Comparison of ENCODE assay signal across 8 cellular contexts in genomic region chr7:148699024-148699771, GRCh38. TPM values are rescaled to one million over a fixed set of nuclear protein-coding genes. Genes with fewer than 3 reads are reported as not detected.
DNase-seq lines count a peak whose midpoint lies in the region; ATAC-seq and TF ChIP-seq lines count a peak whose summit lies in the region.

No MANE protein-coding gene starts in this region.

- peaks cover 19% of the 10 kb centered on the region for H3F3A ChIP-seq in MM.1S (ENCODE audit: insufficient read depth, low read length)

- H3K4me3 ChIP-seq in MM.1S (ENCODE audit: low read length) (peak overlapping the region; percentile 80), endocrine pancreas (ENCODE audit: control insufficient read depth, insufficient read depth, low read length) (no peak overlapping the region)

- H3K9me3 Mint-ChIP-seq in stimulated activated effector memory CD8-positive, alpha-beta T cell treated with anti-CD3 and anti-CD28 coated beads, Interleukin-12 subunit alpha, Interleukin-12 subunit beta, amount 100 ng/mL, for 72 hours, result no peaks in the 10 kb centered on the region

- peak overlapping the region; percentile 96 for H3K27ac Mint-ChIP-seq in stimulated activated effector memory CD8-positive, alpha-beta T cell treated with anti-CD3 and anti-CD28 coated beads, Interleukin-12 subunit alpha, Interleukin-12 subunit beta, amount 100 ng/mL, for 72 hours

- peaks cover 60% of the 10 kb centered on the region for H3K4me1 Mint-ChIP-seq in stimulated activated effector memory CD8-positive, alpha-beta T cell treated with anti-CD3 and anti-CD28 coated beads, Interleukin-12 subunit alpha, Interleukin-12 subunit beta, amount 100 ng/mL, for 72 hours

- peak overlapping the region; percentile 77 for H3K4me3 Mint-ChIP-seq in stimulated activated effector memory CD8-positive, alpha-beta T cell treated with anti-CD3 and anti-CD28 coated beads, Interleukin-12 subunit alpha, Interleukin-12 subunit beta, amount 100 ng/mL, for 72 hours

- peak overlapping the region; percentile 91 for H3K9ac ChIP-seq in MM.1S (ENCODE audit: low read length)
- H3K9ac ChIP-seq in endocrine pancreas (ENCODE audit: control insufficient read depth, insufficient read depth, low read length), result peak overlapping the region; percentile 91

- H3K27me3 ChIP-seq in MM.1S (replicated peaks; ENCODE audit: insufficient read depth, low read length) (no peaks in the 10 kb centered on the region), endocrine pancreas (ENCODE audit: control insufficient read depth, insufficient read depth, low read length) (no peaks in the 10 kb centered on the region)

- H3K36me3 Mint-ChIP-seq in stimulated activated effector memory CD8-positive, alpha-beta T cell treated with anti-CD3 and anti-CD28 coated beads, Interleukin-12 subunit alpha, Interleukin-12 subunit beta, amount 100 ng/mL, for 72 hours, result peaks cover 34% of the 10 kb centered on the region

- peaks cover 63% of the 10 kb centered on the region for H3K79me2 ChIP-seq in MM.1S (ENCODE audit: low read length)

- no peak overlapping the region for H2AFZ ChIP-seq in MM.1S (ENCODE audit: low read length)

- peak; percentile 54 for ATAC-seq in stimulated activated effector memory CD8-positive, alpha-beta T cell treated with anti-CD3 and anti-CD28 coated beads, Interleukin-12 subunit alpha, Interleukin-12 subunit beta, amount 100 ng/mL, for 72 hours

- DNase-seq in NCI-H2029 (lab: John Stamatoyannopoulos, UW) (peak; percentile 27), NCI-H2029 treated with DMSO at 0.1 percent for 48 hours (lab: John Stamatoyannopoulos, UW) (no peak), HCEC 1CT (peak; percentile 63), MM.1S (peak; percentile 72), mucosa of gallbladder (ENCODE audit: low spot score) (peak; percentile 44)
- peak; percentile 62 to 66 for DNase-seq in activated CD4-positive, alpha-beta T cell treated with anti-CD3 and anti-CD28 coated beads, Interleukin-2, amount 50 U/mL, for 48 hours
- DNase-seq in stimulated activated effector memory CD8-positive, alpha-beta T cell treated with anti-CD3 and anti-CD28 coated beads, Interleukin-12 subunit alpha, Interleukin-12 subunit beta, amount 100 ng/mL, for 72 hours (ENCODE audit: low spot score in 2 of 2), result peak; percentile 57 to 84

- H3K27ac ChIP-seq in MM.1S (ENCODE audit: low read length), result peak overlapping the region; percentile 83

- no peaks in the 10 kb centered on the region for H3K9me2 ChIP-seq in MM.1S (replicated peaks; ENCODE audit: insufficient read depth, low read length)

- H3K4me1 ChIP-seq in MM.1S (ENCODE audit: low read length) (peaks cover 33% of the 10 kb centered on the region), endocrine pancreas (ENCODE audit: control insufficient read depth, insufficient read depth, low read length) (no peaks in the 10 kb centered on the region)

- H3K36me3 ChIP-seq in MM.1S (replicated peaks; ENCODE audit: insufficient read depth, low read length) (no peaks in the 10 kb centered on the region), endocrine pancreas (ENCODE audit: control insufficient read depth, insufficient read depth, low read length) (no peaks in the 10 kb centered on the region)

- peak overlapping the region; percentile 82; the same call in 1 of the 2 replicates for H3K4me2 ChIP-seq in MM.1S (ENCODE audit: low read depth, low read length)

- no peak for TF ChIP-seq CTCF in MM.1S (IDR thresholded peaks at IDR 0.05; ENCODE audit: low read length)

- H4K20me1 ChIP-seq in MM.1S (ENCODE audit: insufficient read depth, low read length), result peaks cover 32% of the 10 kb centered on the region

- H3K9me3 ChIP-seq in MM.1S (replicated peaks; ENCODE audit: insufficient read depth, low read length) (no peaks in the 10 kb centered on the region), endocrine pancreas (ENCODE audit: control insufficient read depth, low read length) (no peaks in the 10 kb centered on the region)

RNA-seq across cellular contexts. Expression of gene CUL1, which starts 0.5 kb away (rescaled TPM):
- total RNA-seq in mucosa of gallbladder, result 35.7 TPM
